ENCODE assay signal across 26 cellular contexts in genomic region chr20:11315506-11315905, GRCh38.
"Had no signal": no experiment of that assay in that cellular context is flagged by ENCODE, and none has a peak within 500 bp of the region (broad histone marks: within the 10 kb centered on the region; RNA-seq: fewer than 3 reads in every experiment).

No MANE protein-coding gene starts in this region.

- ATAC-seq: activated CD4-positive, alpha-beta T cell treated with anti-CD3 and anti-CD28 coated beads for 36 hours; activated CD8-positive, alpha-beta T cell treated with anti-CD3 and anti-CD28 coated beads, Interleukin-2, amount 10 ng/mL, durations not matched to agents 7 days and 5 days; Panc1 had no signal

- DNase-seq: activated CD4-positive, alpha-beta T cell treated with anti-CD3 and anti-CD28 coated beads for 36 hours; activated CD4-positive, alpha-beta T cell treated with anti-CD3 and anti-CD28 coated beads, Interleukin-2, amount 10 ng/mL, durations not matched to agents 7 days and 5 days; activated CD4-positive, alpha-beta T cell treated with anti-CD3 and anti-CD28 coated beads, Interleukin-2, amount 50 U/mL, for 48 hours; activated CD8-positive, alpha-beta T cell treated with anti-CD3 and anti-CD28 coated beads, Interleukin-2, amount 10 ng/mL, durations not matched to agents 7 days and 5 days; activated gamma-delta T cell; activated naive CD4-positive, alpha-beta T cell treated with Interleukin-2 at 50 U/mL for 16 hours; activated naive CD8-positive, alpha-beta T cell treated with anti-CD3 and anti-CD28 coated beads, Interleukin-2, amount 10 ng/mL, durations not matched to agents 7 days and 5 days; activated T-cell treated with anti-CD3 and anti-CD28 coated beads, Interleukin-2, amount 50 U/mL, for 24 hours; amygdala; Kasumi-1; MG63; MV-4-11; NCI-H1092; NCI-H1436 treated with DMSO at 0.1 percent for 48 hours; NCI-H1694 treated with DMSO at 0.1 percent for 48 hours; NCI-H2029; NCI-H345; NCI-H524 treated with DMSO at 0.1 percent for 48 hours; RPMI8226; SHP77 treated with DMSO at 0.1 percent for 48 hours; SK-N-SH had no signal

- H3K27ac ChIP-seq: ascending aorta, breast epithelium, SJSA1 had no signal

- H3K4me3 ChIP-seq: ascending aorta, breast epithelium, MG63, SJSA1 had no signal

- H3K27me3 ChIP-seq: ascending aorta, breast epithelium, MG63, SJSA1 had no signal

- FAIRE-seq: TTC549 had no signal

- H3K36me3 ChIP-seq: ascending aorta, breast epithelium, MG63, SJSA1 had no signal

- H3K4me1 ChIP-seq: ascending aorta, breast epithelium, SJSA1 had no signal

- H3K9ac ChIP-seq: SK-N-SH had no signal

- H3K9me3 ChIP-seq: breast epithelium, MG63, SJSA1 had no signal

- H3K4me2 ChIP-seq: SK-N-SH had no signal
